Comparison of ENCODE assay signal across 19 cellular contexts in the genomic region with DNA sequence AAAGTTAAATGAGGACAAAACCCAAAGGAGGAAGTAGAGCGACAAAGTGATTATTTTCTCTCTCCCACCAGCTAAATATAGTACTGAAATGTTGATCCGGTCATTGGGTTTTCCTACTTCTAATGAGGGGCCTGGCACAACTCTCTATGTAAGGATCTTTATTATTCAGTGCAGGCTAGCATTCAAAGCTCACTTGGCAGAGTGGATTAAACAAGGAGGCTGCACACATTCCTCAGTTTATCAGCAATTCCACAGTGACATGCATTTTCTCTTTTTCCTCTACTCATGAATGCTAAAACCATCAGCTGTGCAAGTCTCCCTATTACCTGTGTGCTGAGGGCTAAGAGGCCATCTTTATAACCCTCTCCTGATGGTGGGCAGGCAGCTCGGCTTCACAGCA.
A peak's percentile ranks its signal among the peaks of the same experiment; 100 is the strongest.
DNase-seq lines count a peak whose midpoint lies in the region; ATAC-seq and TF ChIP-seq lines count a peak whose summit lies in the region.
"Had no signal": no experiment of that assay in that cellular context is flagged by ENCODE, and none has a peak within 500 bp of the region (broad histone marks: within the 10 kb centered on the region; RNA-seq: fewer than 3 reads in every experiment).

No MANE protein-coding gene starts in this region.

- no peak overlapping the region for H3K4ac ChIP-seq in IMR-90 (ENCODE audit: low read depth, low read length)

- CTCF ChIA-PET in IMR-90 (lab: Yijun Ruan, JAX) (interaction anchor here (0.6 kb wide), 1 partner anchor 963 kb away, joined by 3 read pairs; no protein-coding TSS in a partner anchor), MCF 10A (lab: Yijun Ruan, JAX) (interaction anchor here (0.6 to 0.9 kb wide), 4 partner anchors 12 to 291 kb away, joined by 3 to 8 read pairs (median 4); no protein-coding TSS in a partner anchor)

- H2BK20ac ChIP-seq in IMR-90 (ENCODE audit: low read depth, low read length), result no peak overlapping the region

- peaks cover 0 to 6% (median 0%) of the 10 kb centered on the region in 5 experiments for H3K9me3 Mint-ChIP-seq in brain
- no peaks in the 10 kb centered on the region for H3K9me3 Mint-ChIP-seq in MCF 10A (ENCODE audit: unreplicated experiment)
- H3K9me3 Mint-ChIP-seq: IgD-negative memory B cell; T-helper 1 cell treated with Interleukin-12 subunit alpha and Interleukin-12 subunit beta and Interleukin-4 antibody, amounts not matched to agents 30 μg/mL and 1 μg/mL, for 36 hours had no signal

- no peak for TF ChIP-seq CTCF in IMR-90 (conservative IDR thresholded peaks at IDR 0.05; ENCODE audit: low read depth, low read length)
- TF ChIP-seq CTCF in brain (conservative IDR thresholded peaks at IDR 0.05), result no peak
- no peak for TF ChIP-seq CTCF in MCF 10A (IDR thresholded peaks at IDR 0.05; ENCODE audit: unreplicated experiment)

- no peak overlapping the region for H2BK15ac ChIP-seq in IMR-90 (ENCODE audit: low read depth, low read length)

- H3K14ac ChIP-seq in IMR-90 (replicated peaks; ENCODE audit: low read depth, low read length), result 0 out of 2 replicates have a peak overlapping the region, but pooled peaks have one; percentile 14

- intact Hi-C loops in IMR-90 (cut with micrococcal nuclease), result no loop called here
- intact Hi-C loops in MCF 10A (cut with micrococcal nuclease), result no loop called here

- peak overlapping the region; percentile 44 for H3K27ac ChIP-seq in BLaER1
- no peak overlapping the region for H3K27ac ChIP-seq in IMR-90 (ENCODE audit: insufficient read depth, low read length)
- H3K27ac ChIP-seq: SK-N-MC had no signal

- peak overlapping the region in 4 of 5 experiments; percentile 7 to 91 (median 81) for H3K27ac Mint-ChIP-seq in brain
- H3K27ac Mint-ChIP-seq in MCF 10A (ENCODE audit: low read depth, unreplicated experiment), result no peak overlapping the region
- H3K27ac Mint-ChIP-seq: IgD-negative memory B cell; T-helper 1 cell treated with Interleukin-12 subunit alpha and Interleukin-12 subunit beta and Interleukin-4 antibody, amounts not matched to agents 30 μg/mL and 1 μg/mL, for 36 hours had no signal

- H3K56ac ChIP-seq in IMR-90 (ENCODE audit: extremely low read depth, insufficient read depth, low read length), result no peak overlapping the region

- no peak overlapping the region for H2BK5ac ChIP-seq in IMR-90 (ENCODE audit: low read depth, low read length, poor library complexity, severe bottlenecking)

- in situ Hi-C loops in IMR-90 (cut with MboI; ENCODE audit: low sequenced_read_pairs), result no loop called here

- no peak for TF ChIP-seq POLR2A in IMR-90 (IDR thresholded peaks at IDR 0.05; ENCODE audit: low read depth, low read length)

- H3K4me2 ChIP-seq in BLaER1, result peak overlapping the region; percentile 69
- peak overlapping the region; percentile 42; the same call in 1 of the 2 replicates for H3K4me2 ChIP-seq in IMR-90 (ENCODE audit: low read depth, low read length)

- H3K18ac ChIP-seq in IMR-90 (ENCODE audit: low read depth, low read length), result no peak overlapping the region; the same call in 1 of the 2 replicates

- H3K27me3 ChIP-seq in BLaER1, result no peaks in the 10 kb centered on the region
- H3K27me3 ChIP-seq in IMR-90 (ENCODE audit: control insufficient read depth, insufficient read depth, low read length), result no peaks in the 10 kb centered on the region; the same call in 1 of the 2 replicates

- H3K36me3 ChIP-seq in BLaER1 (no peaks in the 10 kb centered on the region), IMR-90 (ENCODE audit: control insufficient read depth, insufficient read depth, low read length) (no peaks in the 10 kb centered on the region)
- H3K36me3 ChIP-seq: HAP-1 had no signal

- H3K79me1 ChIP-seq in IMR-90 (ENCODE audit: low read depth in 1 of 2, low read length in 2 of 2), result no peaks in the 10 kb centered on the region

- H3K27me3 Mint-ChIP-seq in brain (peaks cover 3% of the 10 kb centered on the region), MCF 10A (ENCODE audit: insufficient read depth, unreplicated experiment) (no peaks in the 10 kb centered on the region)

- WGBS in IMR-90 (ENCODE audit: extremely low coverage in 2 of 2, insufficient read length in 1 of 2), 2 experiments, result no CpG with 5 or more reads among the region's 3 CpGs

- H3K36me3 Mint-ChIP-seq in brain (no peaks in the 10 kb centered on the region), MCF 10A (ENCODE audit: insufficient read depth, unreplicated experiment) (no peaks in the 10 kb centered on the region)
- H3K36me3 Mint-ChIP-seq: IgD-negative memory B cell had no signal

- H3K23ac ChIP-seq in IMR-90 (ENCODE audit: low read depth, low read length), result no peak overlapping the region

- no peak overlapping the region for H2AK5ac ChIP-seq in IMR-90 (ENCODE audit: low read depth, low read length)

- H4K5ac ChIP-seq in IMR-90 (ENCODE audit: low read depth, low read length), result no peak overlapping the region

- H3K9ac ChIP-seq in BLaER1 (no peak overlapping the region), IMR-90 (ENCODE audit: low read depth, low read length) (no peak overlapping the region)

- H3K9me3 ChIP-seq in BLaER1, result no peaks in the 10 kb centered on the region
- no peaks in the 10 kb centered on the region for H3K9me3 ChIP-seq in IMR-90 (ENCODE audit: control insufficient read depth, insufficient read depth, low read length)
- H3K9me3 ChIP-seq: HAP-1 had no signal

- H3K4me1 ChIP-seq in BLaER1 (peaks cover 38% of the 10 kb centered on the region), IMR-90 (ENCODE audit: control insufficient read depth, insufficient read depth, low read length) (peaks cover 2% of the 10 kb centered on the region; the same call in 1 of the 2 replicates)
- H3K4me1 ChIP-seq: HAP-1 had no signal

- H3K4me3 Mint-ChIP-seq in brain, result peak overlapping the region in 1 of 5 experiments; percentile 72
- no peak overlapping the region for H3K4me3 Mint-ChIP-seq in MCF 10A (ENCODE audit: unreplicated experiment)
- H3K4me3 Mint-ChIP-seq: IgD-negative memory B cell; T-helper 1 cell treated with Interleukin-12 subunit alpha and Interleukin-12 subunit beta and Interleukin-4 antibody, amounts not matched to agents 30 μg/mL and 1 μg/mL, for 36 hours had no signal

- H3K4me1 Mint-ChIP-seq in brain (peaks cover 36% of the 10 kb centered on the region), MCF 10A (ENCODE audit: insufficient read depth, unreplicated experiment) (no peaks in the 10 kb centered on the region)

- no TSS peak for BruUV-seq in IMR-90 (replicated peaks; lab: Mats Ljungman, UMichigan)
- no TSS peak for BruUV-seq in MCF 10A (replicated peaks; lab: Mats Ljungman, UMichigan)

- H3K9me1 ChIP-seq in IMR-90 (ENCODE audit: insufficient read depth, low read length), result no peaks in the 10 kb centered on the region

- peak overlapping the region; percentile 26 for H2AFZ ChIP-seq in IMR-90 (replicated peaks; ENCODE audit: low read length, poor library complexity)

- H4K20me1 ChIP-seq in BLaER1 (no peaks in the 10 kb centered on the region), IMR-90 (ENCODE audit: insufficient read depth, low read length) (no peaks in the 10 kb centered on the region)

- TF ChIP-seq RAD21 in IMR-90 (IDR thresholded peaks at IDR 0.05; ENCODE audit: low read length), result no peak

- POLR2A ChIA-PET in IMR-90 (lab: Charles Lee; ENCODE audit: unreplicated experiment), result no interaction called here
- POLR2A ChIA-PET in MCF 10A (lab: Yijun Ruan, JAX), result no interaction called here

- no peak for DNase-seq in IMR-90
- peak; percentile 10 for DNase-seq in NOMO-1 treated with dmso at 0.1 percent for 144 hours (lab: John Stamatoyannopoulos, UW; ENCODE audit: unreplicated experiment)
- no peak for DNase-seq in MCF 10A (ENCODE audit: unreplicated experiment)
- DNase-seq in HuH-7 (ENCODE audit: low spot score), result no peak
- DNase-seq in SW 1271 (lab: John Stamatoyannopoulos, UW), result no peak
- DNase-seq: COR-L47, NCI-H1105, NCI-H1694, NCI-H2107, NCI-H345, NCI-H526 had no signal

- no peak overlapping the region for H2BK120ac ChIP-seq in IMR-90 (ENCODE audit: low read depth, low read length)

- H4K8ac ChIP-seq in IMR-90 (ENCODE audit: low read depth in 2 of 2, low read length in 2 of 2), result no peak overlapping the region

- dilution Hi-C loops in IMR-90 (cut with HindIII; ENCODE audit: low sequenced_read_pairs, unreplicated experiment), result no loop called here

- ATAC-seq in IMR-90 (ENCODE audit: low read depth), result peak; percentile 53
- no peak for ATAC-seq in HG02840 (IDR thresholded peaks at IDR 0.05; ENCODE audit: low FRiP score, unreplicated experiment)
- ATAC-seq: Panc1 had no signal

- no peak overlapping the region for H2AK9ac ChIP-seq in IMR-90 (replicated peaks; ENCODE audit: low read depth, low read length, poor library complexity)

- H4K91ac ChIP-seq in IMR-90 (ENCODE audit: insufficient read depth, low read depth, low read length), result no peak overlapping the region

- no peak overlapping the region for H3K4me3 ChIP-seq in BLaER1
- no peak overlapping the region for H3K4me3 ChIP-seq in IMR-90 (ENCODE audit: insufficient read depth, low read depth, low read length)
- H3K4me3 ChIP-seq: HAP-1, SK-N-MC had no signal

TF ChIP-seq in IMR-90, 13 proteins besides CTCF, POLR2A, EP300 and RAD21 (continues in another document):
- no peak for TF ChIP-seq RFX5 (IDR thresholded peaks at IDR 0.05; ENCODE audit: low read depth, low read length)
- TF ChIP-seq MAFK (IDR thresholded peaks at IDR 0.05; ENCODE audit: low read depth, low read length), result no peak
- TF ChIP-seq NFE2L2 (IDR thresholded peaks at IDR 0.05; ENCODE audit: low read depth, low read length), result no peak
- TF ChIP-seq, protein P1, sequence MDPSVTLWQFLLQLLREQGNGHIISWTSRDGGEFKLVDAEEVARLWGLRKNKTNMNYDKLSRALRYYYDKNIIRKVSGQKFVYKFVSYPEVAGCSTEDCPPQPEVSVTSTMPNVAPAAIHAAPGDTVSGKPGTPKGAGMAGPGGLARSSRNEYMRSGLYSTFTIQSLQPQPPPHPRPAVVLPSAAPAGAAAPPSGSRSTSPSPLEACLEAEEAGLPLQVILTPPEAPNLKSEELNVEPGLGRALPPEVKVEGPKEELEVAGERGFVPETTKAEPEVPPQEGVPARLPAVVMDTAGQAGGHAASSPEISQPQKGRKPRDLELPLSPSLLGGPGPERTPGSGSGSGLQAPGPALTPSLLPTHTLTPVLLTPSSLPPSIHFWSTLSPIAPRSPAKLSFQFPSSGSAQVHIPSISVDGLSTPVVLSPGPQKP (IDR thresholded peaks at IDR 0.05; ENCODE audit: borderline replicate concordance, low read depth, low read length), result no peak
- TF ChIP-seq BHLHE40 (IDR thresholded peaks at IDR 0.05; ENCODE audit: low read depth, low read length), result no peak
- TF ChIP-seq, protein P2, sequence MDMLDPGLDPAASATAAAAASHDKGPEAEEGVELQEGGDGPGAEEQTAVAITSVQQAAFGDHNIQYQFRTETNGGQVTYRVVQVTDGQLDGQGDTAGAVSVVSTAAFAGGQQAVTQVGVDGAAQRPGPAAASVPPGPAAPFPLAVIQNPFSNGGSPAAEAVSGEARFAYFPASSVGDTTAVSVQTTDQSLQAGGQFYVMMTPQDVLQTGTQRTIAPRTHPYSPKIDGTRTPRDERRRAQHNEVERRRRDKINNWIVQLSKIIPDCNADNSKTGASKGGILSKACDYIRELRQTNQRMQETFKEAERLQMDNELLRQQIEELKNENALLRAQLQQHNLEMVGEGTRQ (IDR thresholded peaks at IDR 0.05; ENCODE audit: low read depth, low read length), result no peak
- no peak for TF ChIP-seq FOS (IDR thresholded peaks at IDR 0.05; ENCODE audit: low read depth, low read length)
- no peak for TF ChIP-seq SMC3 (IDR thresholded peaks at IDR 0.05; ENCODE audit: low read depth, low read length)
